In the genomic region with DNA sequence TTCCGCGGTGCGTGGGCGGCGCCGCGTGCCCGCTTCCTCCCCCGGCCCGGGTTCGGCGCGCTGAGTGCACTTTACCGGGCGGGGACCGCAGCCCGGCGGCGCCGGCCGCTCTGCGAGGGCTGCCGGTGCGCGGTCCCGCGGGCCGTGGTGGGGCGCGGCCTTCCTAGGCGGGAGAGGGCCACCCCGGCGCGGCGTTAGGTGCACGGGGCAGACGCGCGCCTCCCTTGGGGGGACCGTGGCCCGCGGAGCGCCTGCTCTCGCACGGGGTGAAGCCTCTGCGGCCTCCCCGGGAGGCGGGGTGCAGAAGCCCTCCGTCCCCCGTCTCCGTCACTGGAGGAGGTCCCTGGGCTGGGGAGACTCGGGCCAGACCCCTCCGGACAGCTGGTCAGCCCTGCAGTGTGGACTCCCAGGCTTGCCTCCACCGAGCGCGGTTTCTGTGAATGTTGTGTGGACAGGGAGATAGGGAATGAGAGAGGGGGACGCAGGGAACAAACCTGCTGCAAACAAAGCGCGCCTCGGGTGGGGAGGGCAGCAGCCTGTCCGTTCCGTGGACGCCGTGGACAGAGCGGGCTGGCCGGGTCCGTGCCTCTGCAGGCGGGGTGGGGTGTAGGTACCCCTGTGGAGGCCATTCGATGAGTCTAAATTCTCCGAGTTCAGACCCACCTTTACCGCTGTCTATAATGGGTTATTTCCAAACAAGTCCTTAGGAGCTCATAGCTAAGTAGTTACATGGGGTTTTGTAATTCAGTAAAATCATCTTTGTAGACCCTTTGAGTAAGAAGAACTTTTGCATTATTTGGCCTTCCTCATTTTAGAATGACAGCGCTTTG, we compare ENCODE assay signal across 8 cellular contexts. TPM values are rescaled to one million over a fixed set of nuclear protein-coding genes. Genes with fewer than 3 reads are reported as not detected.
DNase-seq lines count a peak whose midpoint lies in the region; ATAC-seq lines count a peak whose summit lies in the region.

No MANE protein-coding gene starts in this region.

- H3K4me1 ChIP-seq in HUES64 (ENCODE audit: insufficient read depth, low read length): peaks cover 25% of the 10 kb centered on the region
- H3K4me1 ChIP-seq in iPS DF 6.9 (ENCODE audit: control insufficient read depth, insufficient read depth, low read length): peaks cover 5% of the 10 kb centered on the region; the same call in 1 of the 2 replicates
- H3K4me1 ChIP-seq in skeletal muscle tissue (ENCODE audit: control insufficient read depth in 3 of 3, insufficient read depth in 3 of 3, low read length in 3 of 3): peaks cover 9 to 19% (median 11%) of the 10 kb centered on the region in 3 donors

- H3K9ac ChIP-seq in HUES64 (ENCODE audit: low read depth, low read length): peak overlapping the region; percentile 87
- H3K9ac ChIP-seq in skeletal muscle tissue (ENCODE audit: low read depth in 1 of 3, low read length in 3 of 3): peak overlapping the region; percentile 74 to 86 (median 77)

- H3K27ac ChIP-seq in HUES64 (ENCODE audit: low read depth, low read length): no peak overlapping the region
- H3K27ac ChIP-seq in iPS DF 6.9 (ENCODE audit: low read length): no peak overlapping the region
- H3K27ac ChIP-seq in skeletal muscle tissue (ENCODE audit: low read depth, low read length): peak overlapping the region; percentile 75

- no peaks in the 10 kb centered on the region for H3K27me3 ChIP-seq in HUES64 (ENCODE audit: insufficient read depth, low read length)
- H3K27me3 ChIP-seq in iPS DF 6.9 (ENCODE audit: control insufficient read depth, insufficient read depth, low read length): no peaks in the 10 kb centered on the region
- H3K27me3 ChIP-seq in skeletal muscle tissue (ENCODE audit: control insufficient read depth in 3 of 3, insufficient read depth in 3 of 3, low read length in 3 of 3): no peaks in the 10 kb centered on the region

- H3K4me3 Mint-ChIP-seq in activated naive CD8-positive, alpha-beta T cell treated with anti-CD3 and anti-CD28 coated beads, Interleukin-2, amount 50 U/mL, for 24 hours: peak overlapping the region; percentile 85

- H3K4me1 Mint-ChIP-seq in activated naive CD8-positive, alpha-beta T cell treated with anti-CD3 and anti-CD28 coated beads, Interleukin-2, amount 50 U/mL, for 24 hours: peaks cover 29% of the 10 kb centered on the region

- DNase-seq in ELR (ENCODE audit: low read depth) (peak; percentile 63), iPS DF 6.9 (ENCODE audit: low read depth, low spot score) (no peak), dedifferentiated amniotic fluid mesenchymal stem cell (ENCODE audit: extremely low spot score) (no peak), NCI-H510A treated with DMSO at 0.1 percent for 48 hours (lab: John Stamatoyannopoulos, UW) (no peak)
- DNase-seq in activated naive CD8-positive, alpha-beta T cell treated with anti-CD3 and anti-CD28 coated beads, Interleukin-2, amount 50 U/mL, for 24 hours: peak; percentile 35

- no peaks in the 10 kb centered on the region for H3K27me3 Mint-ChIP-seq in activated naive CD8-positive, alpha-beta T cell treated with anti-CD3 and anti-CD28 coated beads, Interleukin-2, amount 50 U/mL, for 24 hours

- peaks cover 21% of the 10 kb centered on the region for H3K36me3 ChIP-seq in HUES64 (ENCODE audit: insufficient read depth, low read length)
- no peaks in the 10 kb centered on the region; the same call in 1 of the 2 replicates for H3K36me3 ChIP-seq in iPS DF 6.9 (ENCODE audit: control insufficient read depth, insufficient read depth, low read length)
- H3K36me3 ChIP-seq in skeletal muscle tissue (ENCODE audit: control insufficient read depth in 3 of 3, insufficient read depth in 3 of 3, low read length in 3 of 3): peaks cover 0 to 6% (median 4%) of the 10 kb centered on the region in 3 donors

- H3K27ac Mint-ChIP-seq in activated naive CD8-positive, alpha-beta T cell treated with anti-CD3 and anti-CD28 coated beads, Interleukin-2, amount 50 U/mL, for 24 hours: peak overlapping the region; percentile 69

- H3K36me3 Mint-ChIP-seq in activated naive CD8-positive, alpha-beta T cell treated with anti-CD3 and anti-CD28 coated beads, Interleukin-2, amount 50 U/mL, for 24 hours (ENCODE audit: low read depth): peaks cover 22% of the 10 kb centered on the region

- no peaks in the 10 kb centered on the region for H3K9me3 Mint-ChIP-seq in activated naive CD8-positive, alpha-beta T cell treated with anti-CD3 and anti-CD28 coated beads, Interleukin-2, amount 50 U/mL, for 24 hours

- H3K9me3 ChIP-seq in HUES64 (ENCODE audit: insufficient read depth, low read depth, low read length) (no peaks in the 10 kb centered on the region), iPS DF 6.9 (ENCODE audit: control insufficient read depth, insufficient read depth, low read length) (no peaks in the 10 kb centered on the region), skeletal muscle tissue (ENCODE audit: control insufficient read depth in 3 of 3, low read length in 3 of 3) (no peaks in the 10 kb centered on the region)

- peak; percentile 30 for ATAC-seq in GM21423 (IDR thresholded peaks at IDR 0.05; ENCODE audit: unreplicated experiment)
- peak; percentile 47 for ATAC-seq in activated naive CD8-positive, alpha-beta T cell treated with anti-CD3 and anti-CD28 coated beads, Interleukin-2, amount 50 U/mL, for 24 hours

- under 1% methylated on average over 71 of the region's 72 CpGs for WGBS in HUES64
- no CpG with 5 or more reads among the region's 72 CpGs for WGBS in iPS DF 6.9 (ENCODE audit: insufficient coverage, insufficient read length)

- H3K4me3 ChIP-seq in HUES64 (ENCODE audit: low read length): peak overlapping the region; percentile 98
- H3K4me3 ChIP-seq in iPS DF 6.9 (ENCODE audit: low read length): peak overlapping the region; percentile 93
- H3K4me3 ChIP-seq in skeletal muscle tissue (ENCODE audit: low read length in 3 of 3): peak overlapping the region; percentile 74 to 92 (median 82)

RNA-seq across cellular contexts. Expression of gene TBCD, which starts 0.7 kb away (rescaled TPM):
- 73.4 TPM for polyA plus RNA-seq in HUES64 (2013, experiment 1 of 2)
- polyA plus RNA-seq in HUES64 (2013, experiment 2 of 2): 81.2 TPM
- 27.1 TPM for total RNA-seq in skeletal muscle tissue

RNA-seq across cellular contexts. Expression of gene FN3K, which starts 17.2 kb away (rescaled TPM):
- polyA plus RNA-seq in HUES64 (2013, experiment 1 of 2): 7.0 TPM
- 11.3 TPM for polyA plus RNA-seq in HUES64 (2013, experiment 2 of 2)
- 4.7 TPM for total RNA-seq in skeletal muscle tissue

RNA-seq across cellular contexts. Expression of gene FN3KRP, which starts 36.1 kb away (rescaled TPM):
- 21.1 TPM for polyA plus RNA-seq in HUES64 (2013, experiment 1 of 2)
- polyA plus RNA-seq in HUES64 (2013, experiment 2 of 2): 24.7 TPM
- total RNA-seq in skeletal muscle tissue: 14.1 TPM

RNA-seq across cellular contexts. Expression of gene RAB40B, which starts 54.1 kb away (rescaled TPM):
- polyA plus RNA-seq in HUES64 (2013, experiment 1 of 2): 1.7 TPM
- polyA plus RNA-seq in HUES64 (2013, experiment 2 of 2): 1.7 TPM
- total RNA-seq in skeletal muscle tissue: 12.0 TPM

Comparison
In these comparisons a context has a peak if more than half of its experiments do, and no peak if none do; other contexts are left out.
1. DNase-seq: peak in ELR (single experiment) and activated naive CD8-positive, alpha-beta T cell treated with anti-CD3 and anti-CD28 coated beads, Interleukin-2, amount 50 U/mL, for 24 hours (single experiment); none in iPS DF 6.9 (single experiment), dedifferentiated amniotic fluid mesenchymal stem cell (single experiment) and NCI-H510A treated with DMSO at 0.1 percent for 48 hours (single experiment).
2. Peak in every context shown above with its lines, with median percentiles within 50 percentile points of each other: H3K4me3 ChIP-seq.